Comparison of ENCODE assay signal across 8 cellular contexts in the genomic region with DNA sequence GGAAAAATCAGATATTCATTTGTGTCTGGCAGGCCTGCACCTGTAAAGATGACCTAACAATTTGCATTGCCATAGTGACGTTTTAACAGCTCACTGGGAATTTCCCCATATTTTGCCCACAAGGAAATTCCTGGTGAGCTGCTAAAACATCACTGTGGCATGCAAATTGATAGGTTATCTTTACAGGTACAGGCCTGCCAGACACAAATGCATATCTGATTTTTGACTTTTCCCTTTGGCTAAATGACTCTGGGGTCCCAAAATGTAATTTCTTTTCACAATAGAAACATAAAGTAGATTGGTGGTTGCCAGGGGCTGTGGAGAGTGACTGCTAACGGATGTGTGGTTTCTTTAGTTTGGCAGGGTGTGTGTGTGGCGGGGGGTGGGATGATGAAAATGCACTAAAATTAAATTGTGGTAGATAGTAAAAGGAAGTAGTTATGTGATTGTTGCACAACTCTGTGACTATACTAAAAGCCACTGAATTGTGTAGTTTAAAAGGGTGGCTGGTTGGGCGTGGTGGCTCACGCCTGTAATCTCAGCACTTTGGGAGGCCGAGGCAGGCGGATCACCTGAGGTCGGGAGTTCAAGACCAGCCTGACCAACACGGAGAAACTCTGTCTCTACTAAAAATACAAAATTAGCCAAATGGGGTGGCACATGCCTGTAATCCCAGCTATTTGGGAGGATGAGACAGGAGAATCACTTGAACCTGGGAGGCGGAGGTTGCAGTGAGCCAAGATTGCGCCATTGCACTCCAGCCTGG. TPM values are rescaled to one million over a fixed set of nuclear protein-coding genes. Genes with fewer than 3 reads are reported as not detected.
A peak's percentile ranks its signal among the peaks of the same experiment; 100 is the strongest.
DNase-seq lines count a peak whose midpoint lies in the region; ATAC-seq and TF ChIP-seq lines count a peak whose summit lies in the region.

No MANE protein-coding gene starts in this region.

- peaks cover 3% of the 10 kb centered on the region for H3K9me3 Mint-ChIP-seq in activated T-helper 1 cell treated with anti-CD3 and anti-CD28 coated beads, Interleukin-12 subunit alpha, Interleukin-12 subunit beta, Interleukin-2, Interleukin-4 antibody, amounts not matched to agents 30 ng/mL and 10 ng/mL and 1 ng/mL, durations not matched to agents 14 hours and 24 hours and 36 hours

- no peaks in the 10 kb centered on the region for H3K36me3 ChIP-seq in OCI-LY7 (ENCODE audit: insufficient read depth, low read length)
- no peaks in the 10 kb centered on the region for H3K36me3 ChIP-seq in mucosa of descending colon (ENCODE audit: low read depth)
- no peaks in the 10 kb centered on the region for H3K36me3 ChIP-seq in esophagus muscularis mucosa

- H3K4me1 Mint-ChIP-seq in activated T-helper 1 cell treated with anti-CD3 and anti-CD28 coated beads, Interleukin-12 subunit alpha, Interleukin-12 subunit beta, Interleukin-2, Interleukin-4 antibody, amounts not matched to agents 30 ng/mL and 10 ng/mL and 1 ng/mL, durations not matched to agents 14 hours and 24 hours and 36 hours (ENCODE audit: low read depth): peaks cover 57% of the 10 kb centered on the region

- no peaks in the 10 kb centered on the region for H3K27me3 ChIP-seq in esophagus muscularis mucosa

- H3K9me3 ChIP-seq in OCI-LY7 (ENCODE audit: low read length): no peaks in the 10 kb centered on the region
- H3K9me3 ChIP-seq in mucosa of descending colon: no peaks in the 10 kb centered on the region
- H3K9me3 ChIP-seq in esophagus muscularis mucosa: no peaks in the 10 kb centered on the region

- peaks cover 18% of the 10 kb centered on the region for H3K4me1 ChIP-seq in OCI-LY7 (ENCODE audit: insufficient read depth, low read length, poor library complexity, severe bottlenecking)
- H3K4me1 ChIP-seq in mucosa of descending colon (ENCODE audit: low read depth): peaks cover 3% of the 10 kb centered on the region
- peaks cover 0 to 2% (median 0%) of the 10 kb centered on the region in 4 donors for H3K4me1 ChIP-seq in esophagus muscularis mucosa

- peak overlapping the region; percentile 49 for H3K4me2 ChIP-seq in OCI-LY7 (ENCODE audit: low read length)

- no peaks in the 10 kb centered on the region for H3K27me3 Mint-ChIP-seq in activated T-helper 1 cell treated with anti-CD3 and anti-CD28 coated beads, Interleukin-12 subunit alpha, Interleukin-12 subunit beta, Interleukin-2, Interleukin-4 antibody, amounts not matched to agents 30 ng/mL and 10 ng/mL and 1 ng/mL, durations not matched to agents 14 hours and 24 hours and 36 hours (ENCODE audit: insufficient read depth)

- H3K36me3 Mint-ChIP-seq in activated T-helper 1 cell treated with anti-CD3 and anti-CD28 coated beads, Interleukin-12 subunit alpha, Interleukin-12 subunit beta, Interleukin-2, Interleukin-4 antibody, amounts not matched to agents 30 ng/mL and 10 ng/mL and 1 ng/mL, durations not matched to agents 14 hours and 24 hours and 36 hours (ENCODE audit: low read depth): peaks cover 6% of the 10 kb centered on the region

- no peaks in the 10 kb centered on the region for H3K79me2 ChIP-seq in OCI-LY7 (ENCODE audit: insufficient read depth, low read depth, low read length)

- TF ChIP-seq CTCF in OCI-LY7 (conservative IDR thresholded peaks at IDR 0.05; ENCODE audit: low read length) (no peak), mucosa of descending colon (IDR thresholded peaks at IDR 0.05) (no peak), esophagus muscularis mucosa (IDR thresholded peaks at IDR 0.05) (no peak)

- no peak for TF ChIP-seq EP300 in esophagus muscularis mucosa (IDR thresholded peaks at IDR 0.05)

- H2AFZ ChIP-seq in OCI-LY7 (ENCODE audit: low read length): peak overlapping the region; percentile 70

- CTCF ChIA-PET in OCI-LY7 (lab: Charles Lee; ENCODE audit: unreplicated experiment): no interaction called here

- WGBS in esophagus muscularis mucosa: 75% methylated on average over 11 of the region's 11 CpGs

- H3K4me3 Mint-ChIP-seq in activated T-helper 1 cell treated with anti-CD3 and anti-CD28 coated beads, Interleukin-12 subunit alpha, Interleukin-12 subunit beta, Interleukin-2, Interleukin-4 antibody, amounts not matched to agents 30 ng/mL and 10 ng/mL and 1 ng/mL, durations not matched to agents 14 hours and 24 hours and 36 hours: peak overlapping the region; percentile 8

- peak; percentile 40 for DNase-seq in OCI-LY7 (ENCODE audit: low spot score)
- DNase-seq in activated T-helper 1 cell treated with anti-CD3 and anti-CD28 coated beads, Interleukin-12 subunit alpha, Interleukin-12 subunit beta, Interleukin-2, Interleukin-4 antibody, amounts not matched to agents 30 ng/mL and 10 ng/mL and 1 ng/mL, durations not matched to agents 14 hours and 24 hours and 36 hours (ENCODE audit: low spot score): peak; percentile 55
- DNase-seq in mucosa of descending colon: peak; percentile 29 to 48 (median 39)
- no peak for DNase-seq in NCI-H510A (lab: John Stamatoyannopoulos, UW)
- no peak for DNase-seq in esophagus muscularis mucosa (ENCODE audit: extremely low spot score)
- no peak for DNase-seq in effector CD8-positive, alpha-beta T cell (lab: John Stamatoyannopoulos, UW)

- intact Hi-C loops in OCI-LY7 (cut with micrococcal nuclease; ENCODE audit: unreplicated experiment): no loop called here
- intact Hi-C loops in activated T-helper 1 cell treated with anti-CD3 and anti-CD28 coated beads, Interleukin-12 subunit alpha, Interleukin-12 subunit beta, Interleukin-2, Interleukin-4 antibody, amounts not matched to agents 30 ng/mL and 10 ng/mL and 1 ng/mL, durations not matched to agents 14 hours and 24 hours and 36 hours (cut with micrococcal nuclease): loop anchor here (1.0 to 10.0 kb wide), 7 partner anchors 18 to 560 kb away; partner anchors contain the start of genes CCDC15, CDON, EI24 and FEZ1
- intact Hi-C loops in mucosa of descending colon (cut with DNase I, micrococcal nuclease): no loop called here
- intact Hi-C loops in esophagus muscularis mucosa (cut with DNase I): no loop called here

- no peaks in the 10 kb centered on the region for H3K9me2 ChIP-seq in OCI-LY7 (ENCODE audit: insufficient read depth, low read length)

- no peaks in the 10 kb centered on the region for H4K20me1 ChIP-seq in OCI-LY7 (ENCODE audit: insufficient read depth, low read length)

- BruUV-seq in OCI-LY7 (replicated peaks; lab: Mats Ljungman, UMichigan): no TSS peak

- POLR2A ChIA-PET in OCI-LY7 (lab: Charles Lee): interaction anchor here (0.7 to 1.7 kb wide), 3 partner anchors 10 to 34 kb away, joined by 3 to 6 read pairs (median 4); no protein-coding TSS in a partner anchor

- H3K27ac ChIP-seq in OCI-LY7 (ENCODE audit: low read depth, low read length, poor library complexity, severe bottlenecking) (peak overlapping the region; percentile 48), esophagus muscularis mucosa (replicated peaks in 1 of 4) (no peak overlapping the region)

- TF ChIP-seq POLR2A in esophagus muscularis mucosa (IDR thresholded peaks at IDR 0.05; ENCODE audit: low read depth): no peak

- peak overlapping the region; percentile 83 for H3K27ac Mint-ChIP-seq in activated T-helper 1 cell treated with anti-CD3 and anti-CD28 coated beads, Interleukin-12 subunit alpha, Interleukin-12 subunit beta, Interleukin-2, Interleukin-4 antibody, amounts not matched to agents 30 ng/mL and 10 ng/mL and 1 ng/mL, durations not matched to agents 14 hours and 24 hours and 36 hours

- ATAC-seq in GM18868 (IDR thresholded peaks at IDR 0.05; ENCODE audit: unreplicated experiment): peak; percentile 80
- ATAC-seq in HG03025 (IDR thresholded peaks at IDR 0.05; ENCODE audit: low FRiP score, unreplicated experiment): peak; percentile 64
- peak; percentile 90 for ATAC-seq in mucosa of descending colon

- H3K4me3 ChIP-seq in OCI-LY7 (ENCODE audit: low read depth, low read length, poor library complexity, severe bottlenecking): no peak overlapping the region
- no peak overlapping the region for H3K4me3 ChIP-seq in mucosa of descending colon
- no peak overlapping the region for H3K4me3 ChIP-seq in esophagus muscularis mucosa

RNA-seq across cellular contexts. Expression of gene FEZ1, which starts 18.5 kb away (rescaled TPM):
- 0.22 TPM in 1 of 2 replicates, not detected in the other for total RNA-seq in OCI-LY7 (2014; rRNA removed; shearing (Covaris generic))
- total RNA-seq in OCI-LY7 (2022): 0.36 and 0.55 TPM in 2 replicates
- 8.3 and 8.4 TPM in 2 replicates for total RNA-seq in activated T-helper 1 cell treated with anti-CD3 and anti-CD28 coated beads, Interleukin-12 subunit alpha, Interleukin-12 subunit beta, Interleukin-2, Interleukin-4 antibody, amounts not matched to agents 30 ng/mL and 10 ng/mL and 1 ng/mL, durations not matched to agents 14 hours and 24 hours and 36 hours
- 10 to 100 TPM in 1 of 3 donors, 1 to 10 TPM in 2; 5.3 to 38.7 (median 7.4) TPM for total RNA-seq in mucosa of descending colon
- 10 to 100 TPM; 54.5 to 95.6 (median 76.2) TPM for total RNA-seq in esophagus muscularis mucosa

RNA-seq across cellular contexts. Expression of gene EI24, which starts 54.8 kb away (rescaled TPM):
- 66.8 and 77.4 TPM in 2 replicates for total RNA-seq in OCI-LY7 (2014; rRNA removed; shearing (Covaris generic))
- 73.6 and 77.2 TPM in 2 replicates for total RNA-seq in OCI-LY7 (2022)
- 61.6 and 62.4 TPM in 2 replicates for total RNA-seq in activated T-helper 1 cell treated with anti-CD3 and anti-CD28 coated beads, Interleukin-12 subunit alpha, Interleukin-12 subunit beta, Interleukin-2, Interleukin-4 antibody, amounts not matched to agents 30 ng/mL and 10 ng/mL and 1 ng/mL, durations not matched to agents 14 hours and 24 hours and 36 hours
- total RNA-seq in mucosa of descending colon: 10 to 100 TPM; 70.6 to 83.1 (median 77.0) TPM
- 10 to 100 TPM; 65.4 to 81.3 (median 75.0) TPM for total RNA-seq in esophagus muscularis mucosa

Comparison
In these comparisons a context has a peak if more than half of its experiments do, and no peak if none do; other contexts are left out.
1. DNase-seq: peak in OCI-LY7 (single experiment), activated T-helper 1 cell treated with anti-CD3 and anti-CD28 coated beads, Interleukin-12 subunit alpha, Interleukin-12 subunit beta, Interleukin-2, Interleukin-4 antibody, amounts not matched to agents 30 ng/mL and 10 ng/mL and 1 ng/mL, durations not matched to agents 14 hours and 24 hours and 36 hours (single experiment) and mucosa of descending colon (3 of 3); none in NCI-H510A (single experiment), esophagus muscularis mucosa (single experiment) and effector CD8-positive, alpha-beta T cell (single experiment).
2. Peak in every context shown above with its lines, with median percentiles within 50 percentile points of each other: ATAC-seq.